In genomic region chr3:37686225-37686624, GRCh38 we compare ENCODE assay signal across 1 cellular context.
TF ChIP-seq lines count a peak whose summit lies in the region.

No MANE protein-coding gene starts in this region.

TF ChIP-seq in SK-N-SH treated with all-trans-retinoic acid at 6 μM for 48 hours, 23 proteins besides CTCF, POLR2A, EP300 and RAD21 (continued from another document):
- TF ChIP-seq CREB5 (CRISPR knock-in tag; IDR thresholded peaks at IDR 0.05; ENCODE audit: low read depth) (no peak), RARB (CRISPR knock-in tag; IDR thresholded peaks at IDR 0.05) (no peak), ZNF565 (CRISPR knock-in tag; conservative IDR thresholded peaks at IDR 0.05; ENCODE audit: low read depth) (no peak)
